ENCODE assay signal across 22 cellular contexts in the genomic region with DNA sequence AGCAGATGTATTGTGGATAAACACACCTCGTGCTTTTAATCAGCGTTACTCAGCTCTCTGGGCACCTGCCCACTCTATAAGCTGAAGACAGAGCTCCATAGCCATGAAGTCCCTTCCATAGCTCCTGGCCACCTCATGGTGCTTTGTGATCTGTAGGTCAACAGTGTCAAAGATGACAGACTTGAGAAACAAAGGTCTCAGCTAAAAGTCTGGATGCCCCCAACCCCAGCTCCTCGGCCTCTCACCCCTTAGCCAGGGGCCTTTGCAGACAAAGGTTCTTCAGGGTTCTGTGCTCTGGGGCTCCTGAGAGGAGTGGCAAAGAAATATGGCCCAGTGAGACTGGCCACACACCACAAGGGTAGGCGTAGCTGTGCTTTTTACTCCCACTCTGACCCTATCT.
"Had no signal": no experiment of that assay in that cellular context is flagged by ENCODE, and none has a peak within 500 bp of the region (broad histone marks: within the 10 kb centered on the region; RNA-seq: fewer than 3 reads in every experiment).

No MANE protein-coding gene starts in this region.

- H3K27me3 ChIP-seq: dorsolateral prefrontal cortex, gastrocnemius medialis, left lung, pancreas, sigmoid colon, tibial artery had no signal

- DNase-seq: caudate nucleus; cerebellar nuclear complex; dorsolateral prefrontal cortex; effector CD4-positive, alpha-beta T cell; foreskin fibroblast; kidney; mesendoderm; midbrain; nephron progenitor cell; nucleus accumbens; pancreas; sigmoid colon; stimulated activated CD4-positive, alpha-beta T cell treated with anti-CD3 and anti-CD28 coated beads, Interleukin-2, amount 100 ng/mL, for 48 hours; stimulated activated CD8-positive, alpha-beta memory T cell treated with anti-CD3 and anti-CD28 coated beads, Interleukin-4, amount 100 ng/mL, for 48 hours; stimulated activated naive CD4-positive, alpha-beta T cell; stimulated activated naive CD8-positive, alpha-beta T cell treated with anti-CD3 and anti-CD28 coated beads, Interleukin-15, amount 100 ng/mL, for 72 hours; tibial artery had no signal

- H3K4me1 ChIP-seq: pancreas, sigmoid colon, tibial artery had no signal

- H3K36me3 ChIP-seq: gastrocnemius medialis, left lung, pancreas, sigmoid colon, tibial artery had no signal

- H3K4me3 ChIP-seq: dorsolateral prefrontal cortex, gastrocnemius medialis, left lung, pancreas, sigmoid colon, tibial artery had no signal

- H3K9me3 ChIP-seq: gastrocnemius medialis, pancreas had no signal

- H3K27ac Mint-ChIP-seq: naive thymus-derived CD8-positive, alpha-beta T cell; nephron progenitor cell; progenitor cell of endocrine pancreas; type B pancreatic cell had no signal

- H3K27me3 Mint-ChIP-seq: naive thymus-derived CD8-positive, alpha-beta T cell; progenitor cell of endocrine pancreas; stimulated activated naive CD8-positive, alpha-beta T cell treated with anti-CD3 and anti-CD28 coated beads, Interleukin-15, amount 100 ng/mL, for 72 hours; type B pancreatic cell had no signal

- H3K4me3 Mint-ChIP-seq: naive thymus-derived CD8-positive, alpha-beta T cell; nephron progenitor cell; stimulated activated naive CD8-positive, alpha-beta T cell treated with anti-CD3 and anti-CD28 coated beads, Interleukin-15, amount 100 ng/mL, for 72 hours; type B pancreatic cell had no signal

- H3K27ac ChIP-seq: dorsolateral prefrontal cortex, gastrocnemius medialis, left lung, pancreas, sigmoid colon, tibial artery had no signal

- H3K36me3 Mint-ChIP-seq: type B pancreatic cell had no signal
